In the genomic region with DNA sequence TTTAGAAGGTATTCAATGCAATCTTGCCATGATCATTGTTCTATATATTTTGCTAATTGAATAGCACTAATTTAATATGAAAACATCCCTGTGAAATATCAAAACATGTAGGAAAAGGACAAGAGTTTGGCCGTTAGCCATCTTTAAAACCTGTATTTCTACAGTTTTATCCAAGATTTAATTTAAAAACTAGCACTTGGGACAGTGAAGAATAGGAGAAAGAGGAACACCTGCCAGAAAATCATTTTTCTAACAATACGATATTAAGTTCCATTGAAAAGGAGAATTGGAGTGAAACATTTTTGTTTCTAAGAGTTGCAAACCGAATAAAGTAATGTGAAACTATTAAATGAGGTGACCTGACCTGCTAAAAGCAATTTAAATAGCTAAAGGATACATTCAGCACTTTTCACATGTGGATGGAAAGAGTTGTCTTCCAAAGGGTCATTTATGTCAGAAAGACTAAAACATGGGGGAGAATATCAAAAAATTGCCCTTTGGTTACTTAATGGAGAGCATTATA, we compare ENCODE assay signal across 18 cellular contexts.
DNase-seq lines count a peak whose midpoint lies in the region; ATAC-seq, FAIRE-seq and TF ChIP-seq lines count a peak whose summit lies in the region.
"Had no signal": no experiment of that assay in that cellular context is flagged by ENCODE, and none has a peak within 500 bp of the region (broad histone marks: within the 10 kb centered on the region; RNA-seq: fewer than 3 reads in every experiment).

No MANE protein-coding gene starts in this region.

- no peaks in the 10 kb centered on the region for H3K79me2 ChIP-seq in SK-N-SH (ENCODE audit: insufficient read depth)
- H3K79me2 ChIP-seq in OCI-LY3 (ENCODE audit: low read length): no peaks in the 10 kb centered on the region
- no peaks in the 10 kb centered on the region for H3K79me2 ChIP-seq in keratinocyte (ENCODE audit: control insufficient read depth, insufficient read depth, low read length)

- no peak for FAIRE-seq in keratinocyte (lab: Jason Lieb, UNC)
- FAIRE-seq: A549, GM12892, GM18507 had no signal

- no peaks in the 10 kb centered on the region for H3K27me3 ChIP-seq in SK-N-SH (ENCODE audit: insufficient read depth)
- H3K27me3 ChIP-seq in OCI-LY3 (ENCODE audit: low read depth, low read length): no peaks in the 10 kb centered on the region
- no peaks in the 10 kb centered on the region for H3K27me3 ChIP-seq in keratinocyte (ENCODE audit: control insufficient read depth, extremely low read depth, insufficient read depth, low read length)
- no peaks in the 10 kb centered on the region for H3K27me3 ChIP-seq in gastroesophageal sphincter
- H3K27me3 ChIP-seq: BLaER1 had no signal

- H3K9ac ChIP-seq in SK-N-SH (no peak overlapping the region), OCI-LY3 (ENCODE audit: low read length) (no peak overlapping the region), keratinocyte (ENCODE audit: control insufficient read depth, extremely low read depth, insufficient read depth, low read length) (no peak overlapping the region)
- H3K9ac ChIP-seq: BLaER1, GM23248 had no signal

- no peak overlapping the region for H2AFZ ChIP-seq in SK-N-SH (ENCODE audit: low read depth)
- H2AFZ ChIP-seq in OCI-LY3 (ENCODE audit: low read depth, low read length): 0 out of 2 replicates have a peak overlapping the region, but pooled peaks have one; percentile 34
- peak overlapping the region; percentile 63 for H2AFZ ChIP-seq in keratinocyte (ENCODE audit: control insufficient read depth, low read length)
- H2AFZ ChIP-seq: GM23248 had no signal

- no peaks in the 10 kb centered on the region for H3F3A ChIP-seq in SK-N-SH (replicated peaks; ENCODE audit: insufficient read depth)

- H4K20me1 ChIP-seq in SK-N-SH (ENCODE audit: insufficient read depth) (no peaks in the 10 kb centered on the region), OCI-LY3 (ENCODE audit: insufficient read depth, low read length) (no peaks in the 10 kb centered on the region), keratinocyte (ENCODE audit: control insufficient read depth, extremely low read depth, insufficient read depth, low read length) (no peaks in the 10 kb centered on the region)
- H4K20me1 ChIP-seq: BLaER1 had no signal

- H3K4me2 ChIP-seq in SK-N-SH (no peak overlapping the region), OCI-LY3 (ENCODE audit: low read length) (no peak overlapping the region), keratinocyte (ENCODE audit: control insufficient read depth, extremely low read depth, insufficient read depth, low read depth, low read length) (no peak overlapping the region)
- H3K4me2 ChIP-seq: A549, BLaER1 had no signal

- dilution Hi-C loops in keratinocyte (cut with MboI; ENCODE audit: extremely low pct_ligation_motif_present, low sequenced_read_pairs): no loop called here

- H3K9me3 ChIP-seq in SK-N-SH (no peaks in the 10 kb centered on the region), OCI-LY3 (ENCODE audit: insufficient read depth, low read length) (0 out of 2 replicates have a peak, but pooled peaks cover 3% of the 10 kb centered on the region), keratinocyte (ENCODE audit: control insufficient read depth, low read depth, low read length) (no peaks in the 10 kb centered on the region), gastroesophageal sphincter (no peaks in the 10 kb centered on the region)
- H3K9me3 ChIP-seq: A549, BLaER1 had no signal

- H3K4me1 ChIP-seq in SK-N-SH (ENCODE audit: control insufficient read depth in 1 of 2, insufficient read depth in 2 of 2, low read depth in 1 of 2, low read length in 1 of 2): peaks cover 0 to 5% of the 10 kb centered on the region in 2 experiments; a peak in 2 of 4 replicates
- no peaks in the 10 kb centered on the region for H3K4me1 ChIP-seq in OCI-LY3 (ENCODE audit: low read length)
- H3K4me1 ChIP-seq in keratinocyte (ENCODE audit: control insufficient read depth, extremely low read depth, insufficient read depth, low read length): no peaks in the 10 kb centered on the region
- H3K4me1 ChIP-seq in gastroesophageal sphincter: no peaks in the 10 kb centered on the region
- H3K4me1 ChIP-seq: A549, BLaER1 had no signal

- CTCF ChIA-PET in SK-N-SH (lab: Yijun Ruan, JAX): interaction anchor here (1.1 kb wide), 1 partner anchor 12 kb away, joined by 3 read pairs; no protein-coding TSS in a partner anchor

- TF ChIP-seq POLR2A in gastroesophageal sphincter (IDR thresholded peaks at IDR 0.05): no peak

- POLR2A ChIA-PET in SK-N-SH (lab: Yijun Ruan, JAX): no interaction called here

- TF ChIP-seq CTCF in SK-N-SH (IDR thresholded peaks at IDR 0.05) (no peak), OCI-LY3 (IDR thresholded peaks at IDR 0.05; ENCODE audit: low read depth, low read length) (no peak), keratinocyte (optimal IDR thresholded peaks at IDR 0.05 in 1 of 3, IDR thresholded peaks at IDR 0.05 in 1 of 3, conservative IDR thresholded peaks at IDR 0.05 in 1 of 3; ENCODE audit: extremely low read depth in 1 of 3, insufficient read depth in 2 of 3, low read length in 3 of 3) (no peak), gastroesophageal sphincter (IDR thresholded peaks at IDR 0.05) (no peak)

- H3K27ac ChIP-seq in SK-N-SH (ENCODE audit: low read depth in 2 of 2, low read length in 1 of 2) (no peak overlapping the region), OCI-LY3 (ENCODE audit: low read length) (no peak overlapping the region), keratinocyte (ENCODE audit: control insufficient read depth, insufficient read depth, low read length) (no peak overlapping the region), gastroesophageal sphincter (no peak overlapping the region)
- H3K27ac ChIP-seq: 22Rv1, A549, BLaER1, GM23248 had no signal

- ATAC-seq in SK-N-SH treated with all-trans-retinoic acid at 6 μM for 48 hours (no peak), gastroesophageal sphincter (no peak)
- ATAC-seq: A549 had no signal

- H3K9me1 ChIP-seq in keratinocyte (ENCODE audit: control insufficient read depth, extremely low read depth, insufficient read depth, low read length): no peaks in the 10 kb centered on the region

- TF ChIP-seq RAD21 in SK-N-SH (IDR thresholded peaks at IDR 0.05; ENCODE audit: low read length): no peak

- H3K36me3 ChIP-seq in SK-N-SH (replicated peaks in 1 of 2; ENCODE audit: control insufficient read depth in 1 of 2, insufficient read depth in 2 of 2, low read length in 1 of 2) (no peaks in the 10 kb centered on the region), OCI-LY3 (replicated peaks; ENCODE audit: low read depth, low read length) (no peaks in the 10 kb centered on the region), keratinocyte (ENCODE audit: control insufficient read depth in 2 of 2, extremely low read depth in 1 of 2, insufficient read depth in 2 of 2, low read length in 2 of 2) (no peaks in the 10 kb centered on the region), gastroesophageal sphincter (no peaks in the 10 kb centered on the region)
- H3K36me3 ChIP-seq: BLaER1 had no signal

- DNase-seq in SK-N-SH (no peak), keratinocyte (ENCODE audit: low read depth, low spot score) (no peak), pons (ENCODE audit: low spot score) (no peak)
- no peak for DNase-seq in activated CD4-positive, CD25-positive, alpha-beta regulatory T cell (lab: John Stamatoyannopoulos, UW)
- DNase-seq: CD4-positive, alpha-beta memory T cell; DMS153; DMS79; GDM1; GM23248; HCEC 1CT had no signal

- H3K4me3 ChIP-seq in SK-N-SH (ENCODE audit: low read depth in 2 of 2, low read length in 1 of 2) (no peak overlapping the region), OCI-LY3 (ENCODE audit: low read length) (no peak overlapping the region), keratinocyte (ENCODE audit: control insufficient read depth in 2 of 3, extremely low read depth in 1 of 3, insufficient read depth in 2 of 3, low read depth in 1 of 3, low read length in 3 of 3) (no peak overlapping the region), gastroesophageal sphincter (no peak overlapping the region)
- H3K4me3 ChIP-seq: A549, BLaER1, GM23248 had no signal

- no peaks in the 10 kb centered on the region; the same call in 1 of the 2 replicates for H3K9me2 ChIP-seq in SK-N-SH

- no peak for TF ChIP-seq EP300 in SK-N-SH (IDR thresholded peaks at IDR 0.05; ENCODE audit: borderline replicate concordance in 1 of 2, low read depth in 1 of 2, low read length in 1 of 2)
- TF ChIP-seq EP300 in gastroesophageal sphincter (IDR thresholded peaks at IDR 0.05): no peak

- WGBS in SK-N-SH (ENCODE audit: low lambda C conversion rate): 27% methylated on average over 3 of the region's 3 CpGs
- 58 to 74% methylated on average over 3 of the region's 3 CpGs for WGBS in gastroesophageal sphincter (ENCODE audit: low coverage in 1 of 2), 2 donors

TF ChIP-seq in SK-N-SH treated with all-trans-retinoic acid at 6 μM for 48 hours, 23 proteins besides CTCF, POLR2A, EP300 and RAD21:
- no peak for TF ChIP-seq TOX (CRISPR knock-in tag; IDR thresholded peaks at IDR 0.05; ENCODE audit: borderline replicate concordance)
- TF ChIP-seq ISL1 (CRISPR knock-in tag; IDR thresholded peaks at IDR 0.05): 0 out of 2 replicates have a peak, but pooled peaks have one; percentile 9

TF ChIP-seq in SK-N-SH, 30 proteins besides CTCF, POLR2A, EP300 and RAD21:
- TF ChIP-seq SIN3A (IDR thresholded peaks at IDR 0.05; ENCODE audit: borderline replicate concordance, low read depth, low read length) (no peak), FOSL2 (IDR thresholded peaks at IDR 0.05; ENCODE audit: borderline replicate concordance, low read depth) (no peak)
- TF ChIP-seq, protein P1, sequence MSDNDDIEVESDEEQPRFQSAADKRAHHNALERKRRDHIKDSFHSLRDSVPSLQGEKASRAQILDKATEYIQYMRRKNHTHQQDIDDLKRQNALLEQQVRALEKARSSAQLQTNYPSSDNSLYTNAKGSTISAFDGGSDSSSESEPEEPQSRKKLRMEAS (IDR thresholded peaks at IDR 0.05; ENCODE audit: low read depth): no peak
